ENCODE assay signal across 20 cellular contexts in the genomic region with DNA sequence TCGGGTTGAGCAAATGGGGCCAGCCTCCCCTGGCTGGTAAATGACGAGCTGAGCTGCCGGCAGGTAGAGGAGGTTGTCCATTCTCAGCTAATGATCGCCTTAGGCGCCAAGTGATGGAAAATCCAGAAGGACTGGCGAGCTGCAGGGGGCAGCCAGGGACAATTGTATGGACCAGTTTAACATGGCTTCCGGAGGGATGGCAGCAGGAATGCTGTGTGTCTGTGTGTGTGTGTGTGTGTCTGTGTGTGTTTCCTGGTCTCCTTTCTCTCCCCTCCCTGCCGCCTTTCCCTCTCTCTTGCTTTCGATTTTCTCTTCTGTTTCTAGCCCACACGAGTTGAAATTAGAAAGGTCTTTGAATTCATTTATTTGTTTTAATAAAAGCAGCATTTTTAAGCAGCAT.
"Had no signal": no experiment of that assay in that cellular context is flagged by ENCODE, and none has a peak within 500 bp of the region (broad histone marks: within the 10 kb centered on the region; RNA-seq: fewer than 3 reads in every experiment).

No MANE protein-coding gene starts in this region.

- H3K9me3 Mint-ChIP-seq: activated CD4-positive, alpha-beta T cell treated with anti-CD3 and anti-CD28 coated beads, Interleukin-2, amount 10 ng/mL, durations not matched to agents 7 days and 5 days; activated naive CD4-positive, alpha-beta T cell treated with anti-CD3 and anti-CD28 coated beads for 36 hours; activated T-cell treated with anti-CD3 and anti-CD28 coated beads, Interleukin-2, amount 50 U/mL, for 24 hours had no signal

- H3K4me3 Mint-ChIP-seq: activated CD4-positive, alpha-beta T cell treated with anti-CD3 and anti-CD28 coated beads, Interleukin-2, amount 10 ng/mL, durations not matched to agents 7 days and 5 days; activated CD8-positive, alpha-beta T cell treated with anti-CD3 and anti-CD28 coated beads, Interleukin-2, amount 10 ng/mL, durations not matched to agents 7 days and 5 days; activated naive CD4-positive, alpha-beta T cell treated with anti-CD3 and anti-CD28 coated beads for 36 hours; activated T-cell treated with anti-CD3 and anti-CD28 coated beads, Interleukin-2, amount 50 U/mL, for 24 hours had no signal

- ATAC-seq: activated CD4-positive, CD25-positive, alpha-beta regulatory T cell treated with anti-CD3 and anti-CD28 coated beads, Interleukin-2, amount 50 U/mL, for 24 hours; activated CD8-positive, alpha-beta T cell treated with anti-CD3 and anti-CD28 coated beads, Interleukin-2, amount 10 ng/mL, durations not matched to agents 7 days and 5 days; left lung had no signal

- H3K4me3 ChIP-seq: left lung, thyroid gland had no signal

- H3K27ac Mint-ChIP-seq: activated CD4-positive, alpha-beta T cell treated with anti-CD3 and anti-CD28 coated beads, Interleukin-2, amount 10 ng/mL, durations not matched to agents 7 days and 5 days; activated CD8-positive, alpha-beta T cell treated with anti-CD3 and anti-CD28 coated beads, Interleukin-2, amount 10 ng/mL, durations not matched to agents 7 days and 5 days; activated naive CD4-positive, alpha-beta T cell treated with anti-CD3 and anti-CD28 coated beads for 36 hours; activated T-cell treated with anti-CD3 and anti-CD28 coated beads, Interleukin-2, amount 50 U/mL, for 24 hours had no signal

- H3K27me3 Mint-ChIP-seq: activated CD4-positive, alpha-beta T cell treated with anti-CD3 and anti-CD28 coated beads, Interleukin-2, amount 10 ng/mL, durations not matched to agents 7 days and 5 days had no signal

- DNase-seq: activated CD4-positive, alpha-beta T cell treated with anti-CD3 and anti-CD28 coated beads, Interleukin-2, amount 10 ng/mL, durations not matched to agents 7 days and 5 days; activated CD8-positive, alpha-beta T cell treated with anti-CD3 and anti-CD28 coated beads, Interleukin-2, amount 10 ng/mL, durations not matched to agents 7 days and 5 days; activated naive CD4-positive, alpha-beta T cell treated with anti-CD3 and anti-CD28 coated beads for 36 hours; activated T-cell treated with anti-CD3 and anti-CD28 coated beads, Interleukin-2, amount 50 U/mL, for 24 hours; anterior cingulate cortex; caudate nucleus; erythroblast; foreskin melanocyte; glutamatergic neuron; hippocampal formation; left lung; mammary epithelial cell; stimulated activated CD4-positive, alpha-beta T cell treated with anti-CD3 and anti-CD28 coated beads, Interleukin-12 subunit alpha, Interleukin-12 subunit beta, amount 100 ng/mL, for 4 hours; stimulated activated CD4-positive, alpha-beta T cell treated with anti-CD3 and anti-CD28 coated beads, Interleukin-1b, Interleukin-23, amount 100 ng/mL, for 48 hours; stimulated activated CD8-positive, alpha-beta memory T cell treated with anti-CD3 and anti-CD28 coated beads, Interleukin-4, amount 100 ng/mL, for 48 hours; stimulated activated naive CD4-positive, alpha-beta T cell; T-helper 9 cell; thyroid gland had no signal

- H3K36me3 Mint-ChIP-seq: brain had no signal

- H3K36me3 ChIP-seq: left lung, thyroid gland had no signal

- H3K27ac ChIP-seq: left lung had no signal

- H3K9me3 ChIP-seq: left lung, thyroid gland had no signal
